21 cellular contexts compared by ENCODE assay signal in the genomic region with DNA sequence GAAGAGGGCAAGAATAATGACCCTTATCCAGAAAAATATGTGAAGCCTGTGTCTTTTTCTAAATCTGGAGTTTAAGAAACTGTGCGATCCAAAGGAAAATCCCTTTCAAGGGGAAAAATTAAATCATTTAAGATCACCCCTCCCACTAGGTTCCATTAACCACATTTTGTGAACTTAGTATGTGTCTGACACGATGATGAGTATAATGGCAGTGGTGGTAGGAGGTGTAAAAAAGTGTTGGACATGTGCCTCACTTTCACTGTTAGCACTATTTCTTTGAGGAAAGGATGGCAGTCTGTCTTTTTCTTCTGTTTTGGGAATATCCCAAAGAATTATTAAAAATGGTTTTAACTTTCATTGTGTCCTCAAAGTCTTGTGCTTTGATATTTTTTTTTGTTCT.
"Had no signal": no experiment of that assay in that cellular context is flagged by ENCODE, and none has a peak within 500 bp of the region (broad histone marks: within the 10 kb centered on the region; RNA-seq: fewer than 3 reads in every experiment).

No MANE protein-coding gene starts in this region.

- H3K27ac Mint-ChIP-seq: memory B cell; naive thymus-derived CD4-positive, alpha-beta T cell had no signal

- H3K4me3 ChIP-seq: colonic mucosa, esophagus squamous epithelium, hepatocyte, left ventricle myocardium inferior, lower lobe of right lung, sigmoid colon, skin epidermis, tibial artery, upper lobe of right lung had no signal

- H3K9ac ChIP-seq: parathyroid adenoma had no signal

- H3K27me3 ChIP-seq: colonic mucosa, esophagus squamous epithelium, hepatocyte, sigmoid colon, tibial artery, upper lobe of right lung had no signal

- H2AFZ ChIP-seq: hepatocyte had no signal

- H3K36me3 Mint-ChIP-seq: memory B cell; naive thymus-derived CD4-positive, alpha-beta T cell had no signal

- ATAC-seq: left cardiac atrium; lower lobe of right lung; naive thymus-derived CD4-positive, alpha-beta T cell; upper lobe of right lung had no signal

- H3K4me1 Mint-ChIP-seq: memory B cell had no signal

- H3K4me1 ChIP-seq: colonic mucosa had no signal

- H3K79me2 ChIP-seq: hepatocyte, parathyroid adenoma had no signal

- H3K36me3 ChIP-seq: colonic mucosa, esophagus squamous epithelium, left ventricle myocardium inferior, lower lobe of right lung, sigmoid colon, tibial artery, upper lobe of right lung had no signal

- FAIRE-seq: kidney had no signal

- H3K4me3 Mint-ChIP-seq: memory B cell; naive thymus-derived CD4-positive, alpha-beta T cell; nephron progenitor cell had no signal

- H3K27ac ChIP-seq: colonic mucosa, left ventricle myocardium inferior, lower lobe of right lung, parathyroid adenoma, skin epidermis, upper lobe of right lung had no signal

- H3K9me3 ChIP-seq: colonic mucosa, esophagus squamous epithelium, left ventricle myocardium inferior, lower lobe of right lung, sigmoid colon, tibial artery, upper lobe of right lung had no signal

- H3K27me3 Mint-ChIP-seq: memory B cell had no signal

- H3K9me3 Mint-ChIP-seq: memory B cell; naive thymus-derived CD4-positive, alpha-beta T cell had no signal

- DNase-seq: colonic mucosa; dermis blood vessel endothelial cell; esophagus squamous epithelium; foreskin fibroblast; head of caudate nucleus; kidney; left cardiac atrium; left ventricle myocardium inferior; lower lobe of right lung; naive thymus-derived CD4-positive, alpha-beta T cell; nephron progenitor cell; sigmoid colon; stimulated activated CD4-positive, alpha-beta T cell treated with anti-CD3 and anti-CD28 coated beads, Interleukin-2, amount 100 ng/mL, for 24 hours; stimulated activated CD4-positive, alpha-beta T cell treated with anti-CD3 and anti-CD28 coated beads, Interleukin-4, amount 100 ng/mL, for 4 hours; stimulated activated naive CD4-positive, alpha-beta T cell; tibial artery; upper lobe of right lung had no signal
